ENCODE assay signal across 8 cellular contexts in the genomic region with DNA sequence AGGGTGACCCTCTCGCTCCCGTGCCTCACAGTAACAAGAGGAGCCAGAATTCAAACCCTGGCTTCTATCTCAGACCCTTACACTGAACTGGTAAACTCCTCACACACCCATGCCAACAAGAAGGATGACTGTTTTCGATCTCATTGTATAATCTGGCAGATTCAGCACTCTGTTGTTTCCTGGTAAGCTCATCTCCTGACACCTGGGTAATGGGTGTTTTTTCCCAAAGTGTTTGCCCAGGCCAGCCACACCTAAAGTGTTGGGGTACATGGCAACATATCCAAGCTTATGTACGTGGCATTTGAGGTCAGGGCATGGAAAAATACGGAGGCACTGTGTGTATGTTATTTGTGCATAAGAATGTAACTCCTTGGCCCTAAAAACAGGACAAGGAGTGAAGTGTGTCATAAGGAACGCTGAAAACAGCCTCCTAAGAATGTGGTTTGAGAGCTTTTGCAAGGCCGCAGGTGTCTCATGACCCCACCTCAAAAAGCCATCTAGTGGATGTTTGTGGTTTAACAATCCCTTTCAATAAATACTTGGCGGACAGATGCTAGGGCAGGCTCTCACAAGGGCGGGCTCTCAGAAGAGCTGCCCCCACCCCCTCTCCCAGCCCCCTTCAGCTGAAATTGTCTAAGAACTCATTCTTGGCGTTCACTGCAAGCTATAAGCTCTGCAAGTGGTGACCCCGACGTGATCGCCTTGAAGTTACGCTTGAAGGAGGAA. TPM values are rescaled to one million over a fixed set of nuclear protein-coding genes. Genes with fewer than 3 reads are reported as not detected.
A peak's percentile ranks its signal among the peaks of the same experiment; 100 is the strongest.
DNase-seq lines count a peak whose midpoint lies in the region; ATAC-seq and TF ChIP-seq lines count a peak whose summit lies in the region.

Gene MS4A15, plus strand, starts transcription at position 561 of the 726 bp plus-strand sequence. CDS start 6,867 bp downstream, outside the sequence.

- 0 out of 2 replicates have a peak, but pooled peaks have one; percentile 21 for TF ChIP-seq RAD21 in Ishikawa (IDR thresholded peaks at IDR 0.05; ENCODE audit: low read depth)

- TF ChIP-seq EP300 in Ishikawa (IDR thresholded peaks at IDR 0.05; ENCODE audit: borderline replicate concordance) = no peak

- peaks cover 25% of the 10 kb centered on the region for H3K27me3 Mint-ChIP-seq in activated CD8-positive, alpha-beta T cell treated with anti-CD3 and anti-CD28 coated beads for 36 hours

- POLR2A ChIA-PET in activated CD8-positive, alpha-beta T cell treated with anti-CD3 and anti-CD28 coated beads for 36 hours (lab: Charles Lee) = no interaction called here

- no peaks in the 10 kb centered on the region for H3K4me1 Mint-ChIP-seq in activated CD8-positive, alpha-beta T cell treated with anti-CD3 and anti-CD28 coated beads for 36 hours (ENCODE audit: low read depth)

- ATAC-seq in activated CD8-positive, alpha-beta T cell treated with anti-CD3 and anti-CD28 coated beads for 36 hours = no peak
- ATAC-seq in HG02885 (IDR thresholded peaks at IDR 0.05; ENCODE audit: poor library complexity, unreplicated experiment) (no peak), right cardiac atrium (no peak), HG03565 (IDR thresholded peaks at IDR 0.05; ENCODE audit: unreplicated experiment) (no peak)

- peaks cover 4% of the 10 kb centered on the region for H3K27me3 ChIP-seq in right cardiac atrium (ENCODE audit: control insufficient read depth, insufficient read depth)

- DNase-seq in EL = peak; percentile 10
- DNase-seq in activated CD8-positive, alpha-beta T cell treated with anti-CD3 and anti-CD28 coated beads for 36 hours = no peak
- DNase-seq in lung microvascular endothelial cell (ENCODE audit: low read depth in 2 of 2) = peak; percentile 26 to 31
- DNase-seq in retina = no peak
- DNase-seq in right cardiac atrium = no peak

- no peak within 1 kb of the TSS for H3K27ac ChIP-seq in right cardiac atrium (ENCODE audit: low read length)

- H3K9me3 Mint-ChIP-seq in activated CD8-positive, alpha-beta T cell treated with anti-CD3 and anti-CD28 coated beads for 36 hours = no peaks in the 10 kb centered on the region

- no peak within 1 kb of the TSS for H3K4me3 Mint-ChIP-seq in activated CD8-positive, alpha-beta T cell treated with anti-CD3 and anti-CD28 coated beads for 36 hours

- no peaks in the 10 kb centered on the region for H3K9me3 ChIP-seq in right cardiac atrium (ENCODE audit: control insufficient read depth, low read length)

- H3K4me1 ChIP-seq in right cardiac atrium (ENCODE audit: control insufficient read depth, insufficient read depth, low read length) = no peaks in the 10 kb centered on the region

- CTCF ChIA-PET in activated CD8-positive, alpha-beta T cell treated with anti-CD3 and anti-CD28 coated beads for 36 hours (lab: Charles Lee) = interaction anchor here (0.6 to 2.1 kb wide), 9 partner anchors 9 to 1846 kb away, joined by 3 to 9 read pairs (median 4); no protein-coding TSS in a partner anchor

- H3K27ac Mint-ChIP-seq in activated CD8-positive, alpha-beta T cell treated with anti-CD3 and anti-CD28 coated beads for 36 hours = no peak within 1 kb of the TSS

- no peaks in the 10 kb centered on the region for H3K36me3 Mint-ChIP-seq in activated CD8-positive, alpha-beta T cell treated with anti-CD3 and anti-CD28 coated beads for 36 hours (ENCODE audit: low read depth)

- WGBS in right cardiac atrium = 62% methylated on average over 14 of the region's 14 CpGs

- peak; percentile 40 for TF ChIP-seq CTCF in activated CD8-positive, alpha-beta T cell treated with anti-CD3 and anti-CD28 coated beads for 36 hours (IDR thresholded peaks at IDR 0.05)

- intact Hi-C loops in activated CD8-positive, alpha-beta T cell treated with anti-CD3 and anti-CD28 coated beads for 36 hours (cut with micrococcal nuclease) = no loop called here
- intact Hi-C loops in right cardiac atrium (cut with DNase I) = no loop called here

- no peak within 1 kb of the TSS for H3K4me3 ChIP-seq in right cardiac atrium (ENCODE audit: low read length)

TF ChIP-seq in Ishikawa, 13 proteins besides CTCF, POLR2A, EP300 and RAD21:
- no peak for TF ChIP-seq EGR1 (IDR thresholded peaks at IDR 0.05)
- no peak for TF ChIP-seq YY1 (IDR thresholded peaks at IDR 0.05; ENCODE audit: low read depth)
- no peak for TF ChIP-seq TAF1 (IDR thresholded peaks at IDR 0.05; ENCODE audit: low read depth)
- no peak for TF ChIP-seq ZBTB7A (IDR thresholded peaks at IDR 0.05; ENCODE audit: low read depth)
- no peak for TF ChIP-seq MAX (IDR thresholded peaks at IDR 0.05)
- no peak for TF ChIP-seq USF1 (IDR thresholded peaks at IDR 0.05)
- TF ChIP-seq, protein P1, sequence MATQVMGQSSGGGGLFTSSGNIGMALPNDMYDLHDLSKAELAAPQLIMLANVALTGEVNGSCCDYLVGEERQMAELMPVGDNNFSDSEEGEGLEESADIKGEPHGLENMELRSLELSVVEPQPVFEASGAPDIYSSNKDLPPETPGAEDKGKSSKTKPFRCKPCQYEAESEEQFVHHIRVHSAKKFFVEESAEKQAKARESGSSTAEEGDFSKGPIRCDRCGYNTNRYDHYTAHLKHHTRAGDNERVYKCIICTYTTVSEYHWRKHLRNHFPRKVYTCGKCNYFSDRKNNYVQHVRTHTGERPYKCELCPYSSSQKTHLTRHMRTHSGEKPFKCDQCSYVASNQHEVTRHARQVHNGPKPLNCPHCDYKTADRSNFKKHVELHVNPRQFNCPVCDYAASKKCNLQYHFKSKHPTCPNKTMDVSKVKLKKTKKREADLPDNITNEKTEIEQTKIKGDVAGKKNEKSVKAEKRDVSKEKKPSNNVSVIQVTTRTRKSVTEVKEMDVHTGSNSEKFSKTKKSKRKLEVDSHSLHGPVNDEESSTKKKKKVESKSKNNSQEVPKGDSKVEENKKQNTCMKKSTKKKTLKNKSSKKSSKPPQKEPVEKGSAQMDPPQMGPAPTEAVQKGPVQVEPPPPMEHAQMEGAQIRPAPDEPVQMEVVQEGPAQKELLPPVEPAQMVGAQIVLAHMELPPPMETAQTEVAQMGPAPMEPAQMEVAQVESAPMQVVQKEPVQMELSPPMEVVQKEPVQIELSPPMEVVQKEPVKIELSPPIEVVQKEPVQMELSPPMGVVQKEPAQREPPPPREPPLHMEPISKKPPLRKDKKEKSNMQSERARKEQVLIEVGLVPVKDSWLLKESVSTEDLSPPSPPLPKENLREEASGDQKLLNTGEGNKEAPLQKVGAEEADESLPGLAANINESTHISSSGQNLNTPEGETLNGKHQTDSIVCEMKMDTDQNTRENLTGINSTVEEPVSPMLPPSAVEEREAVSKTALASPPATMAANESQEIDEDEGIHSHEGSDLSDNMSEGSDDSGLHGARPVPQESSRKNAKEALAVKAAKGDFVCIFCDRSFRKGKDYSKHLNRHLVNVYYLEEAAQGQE (IDR thresholded peaks at IDR 0.05; ENCODE audit: low read depth) = no peak
- no peak for TF ChIP-seq FOXM1 (IDR thresholded peaks at IDR 0.05; ENCODE audit: borderline replicate concordance, low read depth)
- TF ChIP-seq NFIC (IDR thresholded peaks at IDR 0.05) = no peak
- TF ChIP-seq TCF12 (IDR thresholded peaks at IDR 0.05; ENCODE audit: low read depth) = no peak
- no peak for TF ChIP-seq CREB1 (IDR thresholded peaks at IDR 0.05; ENCODE audit: low read depth)
- no peak for TF ChIP-seq CEBPB (IDR thresholded peaks at IDR 0.05)
- TF ChIP-seq TEAD4 (IDR thresholded peaks at IDR 0.05) = no peak
TF ChIP-seq in Ishikawa: peak in this region for 0.

RNA-seq across cellular contexts. Expression of gene MS4A15, which starts in this region (rescaled TPM):
- not detected for total RNA-seq in activated CD8-positive, alpha-beta T cell treated with anti-CD3 and anti-CD28 coated beads for 36 hours
- total RNA-seq in lung microvascular endothelial cell = not detected in 2 replicates
- total RNA-seq in right cardiac atrium = not detected
- polyA plus RNA-seq in right cardiac atrium = not detected

Comparison
In these comparisons a context has a peak if more than half of its experiments do, and no peak if none do; other contexts are left out.
1. Peak in DNase-seq in lung microvascular endothelial cell; RNA of the gene not detected or under 1 TPM.